Comparison of ENCODE assay signal across 26 cellular contexts in genomic region chr6:91498576-91498975, GRCh38.
DNase-seq lines count a peak whose midpoint lies in the region; ATAC-seq, FAIRE-seq and TF ChIP-seq lines count a peak whose summit lies in the region.
"Had no signal": no experiment of that assay in that cellular context is flagged by ENCODE, and none has a peak within 500 bp of the region (broad histone marks: within the 10 kb centered on the region; RNA-seq: fewer than 3 reads in every experiment).

No MANE protein-coding gene starts in this region.

- H3K4me2 ChIP-seq in GM23338 = no peak overlapping the region
- no peak overlapping the region for H3K4me2 ChIP-seq in H1 (ENCODE audit: insufficient read depth in 1 of 2, low read depth in 2 of 2, low read length in 2 of 2)
- no peak overlapping the region for H3K4me2 ChIP-seq in trophoblast cell (ENCODE audit: low read length)
- H3K4me2 ChIP-seq: A549, BLaER1 had no signal

- no peaks in the 10 kb centered on the region for H3F3A ChIP-seq in GM23338 (replicated peaks; ENCODE audit: low read depth)

- H3K9me3 Mint-ChIP-seq in GM23338 = no peaks in the 10 kb centered on the region
- H3K9me3 Mint-ChIP-seq in activated naive CD4-positive, alpha-beta T cell treated with anti-CD3 and anti-CD28 coated beads, Interleukin-2, amount 10 ng/mL, durations not matched to agents 7 days and 5 days = no peaks in the 10 kb centered on the region

- POLR2A ChIA-PET in H1 (lab: Charles Lee; ENCODE audit: partially characterized antibody) = no interaction called here

- H2BK20ac ChIP-seq in H1 (ENCODE audit: low read length) = no peak overlapping the region

- no peak overlapping the region for H3K27ac Mint-ChIP-seq in GM23338
- no peak overlapping the region for H3K27ac Mint-ChIP-seq in activated naive CD4-positive, alpha-beta T cell treated with anti-CD3 and anti-CD28 coated beads, Interleukin-2, amount 10 ng/mL, durations not matched to agents 7 days and 5 days
- H3K27ac Mint-ChIP-seq: CD14-positive monocyte; CD4-positive, alpha-beta memory T cell; CD4-positive, CD25-positive, alpha-beta regulatory T cell; CD8-positive, alpha-beta memory T cell had no signal

- H3K79me2 ChIP-seq in GM23338 (replicated peaks; ENCODE audit: insufficient read depth) (no peaks in the 10 kb centered on the region), H1 (ENCODE audit: control insufficient read depth in 1 of 2, insufficient read depth in 2 of 2, low read length in 2 of 2) (no peaks in the 10 kb centered on the region), trophoblast cell (ENCODE audit: control insufficient read depth, insufficient read depth, low read length, poor library complexity) (no peaks in the 10 kb centered on the region)

- TF ChIP-seq CTCF in GM23338 (conservative IDR thresholded peaks at IDR 0.05; ENCODE audit: low read depth in 2 of 2) = no peak
- TF ChIP-seq CTCF in H1 (IDR thresholded peaks at IDR 0.05; ENCODE audit: control extremely low read depth in 1 of 3, insufficient read depth in 1 of 3, low read depth in 1 of 3, low read length in 3 of 3) = no peak

- CTCF ChIA-PET in H1 (lab: Charles Lee; ENCODE audit: partially characterized antibody) = interaction anchor here (0.6 kb wide), 1 partner anchor 168 kb away, joined by 3 read pairs; no protein-coding TSS in a partner anchor
- CTCF ChIA-PET in activated naive CD4-positive, alpha-beta T cell treated with anti-CD3 and anti-CD28 coated beads, Interleukin-2, amount 10 ng/mL, durations not matched to agents 7 days and 5 days (lab: Charles Lee) = interaction anchor here (0.7 kb wide), 1 partner anchor 22 kb away, joined by 4 read pairs; no protein-coding TSS in a partner anchor

- H3K27me3 ChIP-seq in GM23338 (ENCODE audit: insufficient read depth) (no peaks in the 10 kb centered on the region), H1 (replicated peaks in 1 of 4; ENCODE audit: control insufficient read depth in 3 of 4, extremely low read depth in 1 of 4, insufficient read depth in 3 of 4, low read length in 3 of 4) (no peaks in the 10 kb centered on the region), trophoblast cell (ENCODE audit: insufficient read depth, low read length) (no peaks in the 10 kb centered on the region)
- H3K27me3 ChIP-seq: BE2C, BLaER1 had no signal

- peaks cover 2% of the 10 kb centered on the region for H3K27me3 Mint-ChIP-seq in GM23338 (ENCODE audit: insufficient read depth, low read depth, poor library complexity)
- H3K27me3 Mint-ChIP-seq in activated naive CD4-positive, alpha-beta T cell treated with anti-CD3 and anti-CD28 coated beads, Interleukin-2, amount 10 ng/mL, durations not matched to agents 7 days and 5 days = no peaks in the 10 kb centered on the region
- H3K27me3 Mint-ChIP-seq: CD4-positive, alpha-beta memory T cell; CD4-positive, CD25-positive, alpha-beta regulatory T cell; CD8-positive, alpha-beta memory T cell had no signal

- H3K23me2 ChIP-seq in H1 (ENCODE audit: low read depth, low read length) = no peaks in the 10 kb centered on the region

- no peak overlapping the region for H4K5ac ChIP-seq in H1 (ENCODE audit: insufficient read length, low read depth, low read length)

- no peaks in the 10 kb centered on the region for H3K36me3 Mint-ChIP-seq in GM23338 (ENCODE audit: low read depth)
- H3K36me3 Mint-ChIP-seq in activated naive CD4-positive, alpha-beta T cell treated with anti-CD3 and anti-CD28 coated beads, Interleukin-2, amount 10 ng/mL, durations not matched to agents 7 days and 5 days = no peaks in the 10 kb centered on the region
- H3K36me3 Mint-ChIP-seq: CD14-positive monocyte; CD4-positive, alpha-beta memory T cell; CD4-positive, CD25-positive, alpha-beta regulatory T cell; CD8-positive, alpha-beta memory T cell had no signal

- TF ChIP-seq EP300 in H1 (IDR thresholded peaks at IDR 0.05; ENCODE audit: borderline replicate concordance in 1 of 2, low read depth in 2 of 2, low read length in 2 of 2) = no peak

- H3K79me1 ChIP-seq in H1 (ENCODE audit: low read depth, low read length) = no peaks in the 10 kb centered on the region
- no peaks in the 10 kb centered on the region for H3K79me1 ChIP-seq in trophoblast cell (ENCODE audit: low read length)

- H4K8ac ChIP-seq in H1 (ENCODE audit: extremely low read depth, insufficient read depth, low read length) (no peak overlapping the region), trophoblast cell (ENCODE audit: low read depth, low read length) (no peak overlapping the region)

- H3K23ac ChIP-seq in H1 (ENCODE audit: insufficient read length) = no peak overlapping the region
- H3K23ac ChIP-seq in trophoblast cell (ENCODE audit: low read length) = no peak overlapping the region

- H3K18ac ChIP-seq in H1 (ENCODE audit: extremely low read depth, low read length) = no peak overlapping the region
- no peak overlapping the region for H3K18ac ChIP-seq in trophoblast cell (ENCODE audit: low read length)

- H2AFZ ChIP-seq in GM23338 (no peak overlapping the region), H1 (ENCODE audit: low read length) (peak overlapping the region; percentile 57; the same call in 1 of the 2 replicates), trophoblast cell (ENCODE audit: insufficient read depth, low read length, poor library complexity) (no peak overlapping the region)

- DNase-seq in GM23338 (ENCODE audit: low spot score) = peak; percentile 6
- peak; percentile 3 for DNase-seq in NCI-H82 treated with DMSO at 0.1 percent for 48 hours (lab: John Stamatoyannopoulos, UW; ENCODE audit: unreplicated experiment)
- no peak for DNase-seq in H1 (ENCODE audit: low read depth in 1 of 2, low spot score in 2 of 2)
- DNase-seq in trophoblast cell = peak; percentile 68 to 79
- no peak for DNase-seq in activated naive CD4-positive, alpha-beta T cell treated with anti-CD3 and anti-CD28 coated beads, Interleukin-2, amount 10 ng/mL, durations not matched to agents 7 days and 5 days
- DNase-seq in AML-193 (lab: John Stamatoyannopoulos, UW) = no peak
- DNase-seq: BE2C; C1 segment of cervical spinal cord; CD4-positive, alpha-beta memory T cell; CD4-positive, CD25-positive, alpha-beta regulatory T cell; CD8-positive, alpha-beta memory T cell; COR-L47; DMS 273 treated with DMSO at 0.1 percent for 48 hours; DMS153; DMS53; DMS79; DND-41; EL; GDM1 had no signal

- no peak overlapping the region for H2BK15ac ChIP-seq in H1 (ENCODE audit: low read length)

- no peak overlapping the region for H2BK5ac ChIP-seq in H1 (ENCODE audit: low read depth, low read length)
- H2BK5ac ChIP-seq in trophoblast cell (ENCODE audit: low read depth, low read length, poor library complexity) = no peak overlapping the region

- H3K27ac ChIP-seq in GM23338 (ENCODE audit: low read depth) (no peak overlapping the region), H1 (ENCODE audit: low read depth, low read length) (no peak overlapping the region), trophoblast cell (ENCODE audit: low read depth, low read length) (no peak overlapping the region)
- H3K27ac ChIP-seq: 22Rv1, A549, BLaER1 had no signal

- H3K4me1 Mint-ChIP-seq in GM23338 = no peaks in the 10 kb centered on the region
- no peaks in the 10 kb centered on the region for H3K4me1 Mint-ChIP-seq in activated naive CD4-positive, alpha-beta T cell treated with anti-CD3 and anti-CD28 coated beads, Interleukin-2, amount 10 ng/mL, durations not matched to agents 7 days and 5 days
- H3K4me1 Mint-ChIP-seq: CD14-positive monocyte; CD4-positive, alpha-beta memory T cell; CD4-positive, CD25-positive, alpha-beta regulatory T cell; CD8-positive, alpha-beta memory T cell had no signal

- H4K20me1 ChIP-seq in GM23338 (replicated peaks; ENCODE audit: insufficient read depth) (no peaks in the 10 kb centered on the region), H1 (replicated peaks in 1 of 2; ENCODE audit: control insufficient read depth in 1 of 2, insufficient read depth in 2 of 2, low read length in 2 of 2) (no peaks in the 10 kb centered on the region)
- H4K20me1 ChIP-seq: BLaER1 had no signal

- no peak overlapping the region for H4K91ac ChIP-seq in H1 (replicated peaks; ENCODE audit: insufficient read length, low read length)
- H4K91ac ChIP-seq in trophoblast cell (ENCODE audit: low read depth, low read length) = no peak overlapping the region

- no peak for FAIRE-seq in H1 (lab: Jason Lieb, UNC)
- FAIRE-seq: A549, GM12891, GM19239 had no signal

- H4K12ac ChIP-seq in trophoblast cell (ENCODE audit: low read depth, low read length) = no peak overlapping the region

- no peak for TF ChIP-seq POLR2A in H1 (IDR thresholded peaks at IDR 0.05; ENCODE audit: control extremely low read depth in 1 of 2, low read depth in 2 of 2, low read length in 2 of 2)

- H2AK5ac ChIP-seq in H1 (ENCODE audit: low read depth, low read length) = no peak overlapping the region
- no peak overlapping the region for H2AK5ac ChIP-seq in trophoblast cell (ENCODE audit: low read length)

- H3K4me1 ChIP-seq in GM23338 (ENCODE audit: insufficient read depth) (no peaks in the 10 kb centered on the region), H1 (replicated peaks in 1 of 4; ENCODE audit: control insufficient read depth in 3 of 4, insufficient read depth in 4 of 4, low read length in 3 of 4) (no peaks in the 10 kb centered on the region), trophoblast cell (ENCODE audit: control insufficient read depth in 1 of 2, insufficient read depth in 2 of 2, low read length in 2 of 2) (no peaks in the 10 kb centered on the region)
- H3K4me1 ChIP-seq: A549, BE2C, BLaER1 had no signal

- H3K36me3 ChIP-seq in GM23338 (ENCODE audit: insufficient read depth) (no peaks in the 10 kb centered on the region), H1 (ENCODE audit: control insufficient read depth in 2 of 4, insufficient read depth in 4 of 4, low read length in 3 of 4) (no peaks in the 10 kb centered on the region), trophoblast cell (ENCODE audit: control insufficient read depth in 1 of 2, insufficient read depth in 2 of 2, low read length in 2 of 2) (no peaks in the 10 kb centered on the region)
- H3K36me3 ChIP-seq: BE2C, BLaER1 had no signal

- no peak overlapping the region for H3K4me3 ChIP-seq in GM23338
- no peak overlapping the region for H3K4me3 ChIP-seq in H1 (ENCODE audit: extremely low read depth in 1 of 4, insufficient read depth in 2 of 4, low read depth in 3 of 4, low read length in 4 of 4)
- H3K4me3 ChIP-seq in trophoblast cell (ENCODE audit: low read depth, low read length) = no peak overlapping the region
- H3K4me3 ChIP-seq: A549, BLaER1 had no signal

- H3K9ac ChIP-seq in H1 (replicated peaks in 1 of 4; ENCODE audit: extremely low read depth in 1 of 4, low read depth in 3 of 4, low read length in 3 of 4) = no peak overlapping the region
- H3K9ac ChIP-seq in trophoblast cell (ENCODE audit: low read length) = no peak overlapping the region
- H3K9ac ChIP-seq: BLaER1 had no signal

- no peak for ATAC-seq in GM23338
- ATAC-seq in GM21360 (IDR thresholded peaks at IDR 0.05; ENCODE audit: unreplicated experiment) = no peak
- ATAC-seq: A549 had no signal

- no peak overlapping the region for H2BK12ac ChIP-seq in H1 (ENCODE audit: low read depth, low read length)
- H2BK12ac ChIP-seq in trophoblast cell (ENCODE audit: low read length) = no peak overlapping the region

- H3K4ac ChIP-seq in H1 (replicated peaks; ENCODE audit: insufficient read length, low read depth, low read length) (no peak overlapping the region), trophoblast cell (ENCODE audit: low read depth, low read length) (no peak overlapping the region)

- 89% methylated on average over 1 of the region's 1 CpG; no CpG with 5 or more reads in 1 of the 2 experiments for WGBS in H1 (ENCODE audit: extremely low coverage in 1 of 2, insufficient coverage in 1 of 2, insufficient read length in 1 of 2, insufficient replicate concordance in 2 of 2, low coverage in 1 of 2, low lambda C conversion rate in 2 of 2, missing lambda C conversion rate in 1 of 2), 2 experiments
- no CpG with 5 or more reads among the region's 1 CpG for WGBS in trophoblast cell (ENCODE audit: extremely low coverage, insufficient coverage, insufficient read length)

- no peaks in the 10 kb centered on the region; the same call in 1 of the 2 replicates for H3K9me2 ChIP-seq in GM23338 (ENCODE audit: insufficient read depth)

- H3K4me3 Mint-ChIP-seq in GM23338 = no peak overlapping the region
- H3K4me3 Mint-ChIP-seq in activated naive CD4-positive, alpha-beta T cell treated with anti-CD3 and anti-CD28 coated beads, Interleukin-2, amount 10 ng/mL, durations not matched to agents 7 days and 5 days = no peak overlapping the region
- H3K4me3 Mint-ChIP-seq: CD14-positive monocyte; CD4-positive, alpha-beta memory T cell; CD4-positive, CD25-positive, alpha-beta regulatory T cell; CD8-positive, alpha-beta memory T cell had no signal

- H2BK120ac ChIP-seq in H1 (replicated peaks; ENCODE audit: low read depth, low read length) (no peak overlapping the region), trophoblast cell (ENCODE audit: insufficient read depth, low read length, poor library complexity) (no peak overlapping the region)

- no peak overlapping the region for H3K14ac ChIP-seq in H1 (ENCODE audit: insufficient read length)
- no peak overlapping the region for H3K14ac ChIP-seq in trophoblast cell (ENCODE audit: low read length)

- H3K56ac ChIP-seq in H1 (replicated peaks; ENCODE audit: insufficient read length, low read depth, low read length) = no peak overlapping the region

- H3K9me3 ChIP-seq in H1 (ENCODE audit: insufficient read depth in 2 of 2, low read depth in 1 of 2, low read length in 1 of 2) (no peaks in the 10 kb centered on the region), trophoblast cell (ENCODE audit: insufficient read depth, low read depth, low read length) (no peaks in the 10 kb centered on the region)
- H3K9me3 ChIP-seq: A549, BE2C, BLaER1 had no signal

- TF ChIP-seq RAD21 in H1 (IDR thresholded peaks at IDR 0.05 in 1 of 2, conservative IDR thresholded peaks at IDR 0.05 in 1 of 2; ENCODE audit: low read depth in 2 of 2, low read length in 2 of 2) = no peak

Comparison
In these comparisons a context has a peak if more than half of its experiments do, and no peak if none do; other contexts are left out.
1. DNase-seq: peak in GM23338 (single experiment), NCI-H82 treated with DMSO at 0.1 percent for 48 hours (single experiment) and trophoblast cell (2 of 2); none in H1 (0 of 2), activated naive CD4-positive, alpha-beta T cell treated with anti-CD3 and anti-CD28 coated beads, Interleukin-2, amount 10 ng/mL, durations not matched to agents 7 days and 5 days (single experiment) and AML-193 (0 of 2).